In genomic region chr2:238098854-238099708, GRCh38 we compare ENCODE assay signal across 10 cellular contexts.
DNase-seq lines count a peak whose midpoint lies in the region; ATAC-seq lines count a peak whose summit lies in the region.
"Had no signal": no experiment of that assay in that cellular context is flagged by ENCODE, and none has a peak within 500 bp of the region (broad histone marks: within the 10 kb centered on the region; RNA-seq: fewer than 3 reads in every experiment).

No MANE protein-coding gene starts in this region.

- H3K4me3 ChIP-seq in SK-N-MC = peak overlapping the region; percentile 29
- H3K4me3 ChIP-seq: heart left ventricle, skin epidermis had no signal

- ATAC-seq in GM21447 (IDR thresholded peaks at IDR 0.05; ENCODE audit: unreplicated experiment) (peak; percentile 13), HG02938 (IDR thresholded peaks at IDR 0.05; ENCODE audit: unreplicated experiment) (no peak)

- DNase-seq in AG20443 (ENCODE audit: low spot score) (peak; percentile 3), SK-N-MC (ENCODE audit: low read depth, low spot score) (no peak), kidney glomerular epithelial cell (lab: John Stamatoyannopoulos, UW) (peak; percentile 27), DMS79 (lab: John Stamatoyannopoulos, UW) (no peak), NCI-H187 (lab: John Stamatoyannopoulos, UW) (no peak)
- DNase-seq in stimulated activated CD4-positive, alpha-beta T cell treated with anti-CD3 and anti-CD28 coated beads, Interleukin-4, amount 100 ng/mL, for 4 hours = no peak

- no peaks in the 10 kb centered on the region for H3K36me3 ChIP-seq in SK-N-MC (ENCODE audit: insufficient read depth, low read length)

- H3K9me3 ChIP-seq in SK-N-MC (ENCODE audit: low read depth, low read length) = no peaks in the 10 kb centered on the region
- H3K9me3 ChIP-seq: heart left ventricle had no signal

- H3K9ac ChIP-seq in SK-N-MC (ENCODE audit: insufficient read length) = no peak overlapping the region

- H3K27ac ChIP-seq in SK-N-MC = peak overlapping the region; percentile 60; the same call in 1 of the 2 replicates

Comparison
In these comparisons a context has a peak if more than half of its experiments do, and no peak if none do; other contexts are left out.
1. DNase-seq: peak in AG20443 (single experiment) and kidney glomerular epithelial cell (single experiment); none in SK-N-MC (single experiment), DMS79 (single experiment), NCI-H187 (0 of 2) and stimulated activated CD4-positive, alpha-beta T cell treated with anti-CD3 and anti-CD28 coated beads, Interleukin-4, amount 100 ng/mL, for 4 hours (0 of 2).